Comparison of ENCODE assay signal across 10 cellular contexts in genomic region chr1:22780696-22781095, GRCh38.
DNase-seq lines count a peak whose midpoint lies in the region; TF ChIP-seq lines count a peak whose summit lies in the region.
"Had no signal": no experiment of that assay in that cellular context is flagged by ENCODE, and none has a peak within 500 bp of the region (broad histone marks: within the 10 kb centered on the region; RNA-seq: fewer than 3 reads in every experiment).

No MANE protein-coding gene starts in this region.

- DNase-seq in GM03348 (ENCODE audit: low spot score): peak; percentile 41
- peak; percentile 55 for DNase-seq in HT-29 (ENCODE audit: low spot score)
- peak; percentile 66 for DNase-seq in nephron progenitor cell
- no peak for DNase-seq in GM19238 (ENCODE audit: insufficient read length, low spot score)
- DNase-seq in NCI-H187 treated with DMSO at 0.1 percent for 48 hours (lab: John Stamatoyannopoulos, UW): no peak
- DNase-seq in midbrain (lab: John Stamatoyannopoulos, UW): no peak
- DNase-seq: activated CD4-positive, alpha-beta T cell treated with anti-CD3 and anti-CD28 coated beads for 1 hour; heart left ventricle; NCI-H526 had no signal

- H3K4me3 Mint-ChIP-seq in brain: peak overlapping the region in 1 of 5 experiments; percentile 11
- peak overlapping the region; percentile 23 for H3K4me3 Mint-ChIP-seq in nephron progenitor cell

- H3K27ac Mint-ChIP-seq in brain (peak overlapping the region; percentile 29 to 89 (median 65)), nephron progenitor cell (no peak overlapping the region)

- TF ChIP-seq CTCF in brain (conservative IDR thresholded peaks at IDR 0.05) (no peak), nephron progenitor cell (IDR thresholded peaks at IDR 0.05) (no peak)

- H3K27me3 Mint-ChIP-seq in brain (peaks cover 4% of the 10 kb centered on the region), nephron progenitor cell (ENCODE audit: low read depth, poor library complexity) (peaks cover 11% of the 10 kb centered on the region)

- H3K36me3 Mint-ChIP-seq in brain (peaks cover 18% of the 10 kb centered on the region), nephron progenitor cell (ENCODE audit: low read depth) (no peaks in the 10 kb centered on the region)

- H3K9me3 Mint-ChIP-seq in brain: no peaks in the 10 kb centered on the region
- no peaks in the 10 kb centered on the region for H3K9me3 Mint-ChIP-seq in nephron progenitor cell

- H3K4me1 Mint-ChIP-seq in brain (peaks cover 87% of the 10 kb centered on the region), nephron progenitor cell (peaks cover 66% of the 10 kb centered on the region)

Comparison
In these comparisons a context has a peak if more than half of its experiments do, and no peak if none do; other contexts are left out.
1. DNase-seq: peak in GM03348 (single experiment), HT-29 (single experiment) and nephron progenitor cell (single experiment); none in GM19238 (single experiment), NCI-H187 treated with DMSO at 0.1 percent for 48 hours (single experiment) and midbrain (single experiment).